ENCODE assay signal across 13 cellular contexts in the genomic region with DNA sequence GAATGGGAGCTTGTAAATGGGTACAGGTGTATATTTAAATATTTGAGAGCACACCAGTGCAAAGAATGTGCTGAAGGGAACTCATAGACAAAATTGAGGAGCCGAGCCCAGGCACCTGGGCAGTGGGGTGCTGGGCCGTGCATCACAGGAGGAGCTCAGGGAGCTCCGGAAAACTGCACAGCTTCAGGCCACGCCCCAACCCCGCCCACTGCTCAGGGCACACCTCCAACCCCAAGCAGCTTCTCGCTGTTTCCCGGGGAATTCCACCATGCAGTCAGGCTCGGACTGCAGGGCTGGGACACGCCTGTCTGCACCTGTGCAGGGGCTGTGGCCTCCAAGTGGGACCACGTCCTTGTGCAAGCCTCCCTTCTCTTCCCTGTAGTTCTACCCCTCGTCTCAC.
DNase-seq lines count a peak whose midpoint lies in the region; ATAC-seq, FAIRE-seq and TF ChIP-seq lines count a peak whose summit lies in the region.
"Had no signal": no experiment of that assay in that cellular context is flagged by ENCODE, and none has a peak within 500 bp of the region (broad histone marks: within the 10 kb centered on the region; RNA-seq: fewer than 3 reads in every experiment).

No MANE protein-coding gene starts in this region.

- peaks cover 67% of the 10 kb centered on the region for H3K36me3 Mint-ChIP-seq in activated naive CD8-positive, alpha-beta T cell treated with anti-CD3 and anti-CD28 coated beads, Interleukin-2, amount 10 ng/mL, durations not matched to agents 7 days and 5 days
- H3K36me3 Mint-ChIP-seq in activated naive CD8-positive, alpha-beta T cell treated with anti-CD3 and anti-CD28 coated beads for 36 hours, result peaks cover 35% of the 10 kb centered on the region

- H3K36me3 ChIP-seq in K562 (ENCODE audit: control insufficient read depth, insufficient read depth, low read length), result no peaks in the 10 kb centered on the region
- H3K36me3 ChIP-seq in kidney (ENCODE audit: control insufficient read depth in 1 of 2, insufficient read depth in 2 of 2, low read length in 2 of 2), result peaks cover 5 to 14% of the 10 kb centered on the region in 2 donors
- no peaks in the 10 kb centered on the region for H3K36me3 ChIP-seq in aorta (ENCODE audit: control insufficient read depth in 1 of 2, insufficient read depth in 2 of 2, low read length in 1 of 2)

- H3K4me3 Mint-ChIP-seq in activated naive CD8-positive, alpha-beta T cell treated with anti-CD3 and anti-CD28 coated beads, Interleukin-2, amount 10 ng/mL, durations not matched to agents 7 days and 5 days, result no peak overlapping the region
- H3K4me3 Mint-ChIP-seq in activated naive CD8-positive, alpha-beta T cell treated with anti-CD3 and anti-CD28 coated beads for 36 hours, result no peak overlapping the region
- H3K4me3 Mint-ChIP-seq: activated naive CD4-positive, alpha-beta T cell treated with anti-CD3 and anti-CD28 coated beads, Interleukin-2, amount 50 U/mL, for 24 hours; CD4-positive, CD25-positive, alpha-beta regulatory T cell; nephron; T-helper 1 cell treated with Interleukin-12 subunit alpha and Interleukin-12 subunit beta and Interleukin-4 antibody, amounts not matched to agents 30 μg/mL and 1 μg/mL, for 36 hours had no signal

- H4K20me1 ChIP-seq in K562 (replicated peaks; ENCODE audit: control insufficient read depth, insufficient read depth, low read length), result no peaks in the 10 kb centered on the region

- H3K4me1 Mint-ChIP-seq in activated naive CD8-positive, alpha-beta T cell treated with anti-CD3 and anti-CD28 coated beads, Interleukin-2, amount 10 ng/mL, durations not matched to agents 7 days and 5 days, result peaks cover 8% of the 10 kb centered on the region
- H3K4me1 Mint-ChIP-seq in activated naive CD8-positive, alpha-beta T cell treated with anti-CD3 and anti-CD28 coated beads for 36 hours, result peaks cover 2% of the 10 kb centered on the region
- H3K4me1 Mint-ChIP-seq: nephron had no signal

- no peak for FAIRE-seq in K562 (lab: Jason Lieb, UNC)
- FAIRE-seq in kidney (lab: Jason Lieb, UNC), result no peak

- no peak for TF ChIP-seq RAD21 in K562 (CRISPR knock-in tag; conservative IDR thresholded peaks at IDR 0.05 in 1 of 2, IDR thresholded peaks at IDR 0.05 in 1 of 2)

- no peak for TF ChIP-seq EP300 in K562 (IDR thresholded peaks at IDR 0.05; ENCODE audit: low read length)

- TF ChIP-seq CTCF in K562 (IDR thresholded peaks at IDR 0.05 in 2 of 3, conservative IDR thresholded peaks at IDR 0.05 in 1 of 3; ENCODE audit: insufficient read depth in 2 of 3, low read depth in 1 of 3, low read length in 3 of 3), result no peak
- no peak for TF ChIP-seq CTCF in kidney (IDR thresholded peaks at IDR 0.05; ENCODE audit: borderline replicate concordance, extremely low read depth, insufficient read depth)

- no peaks in the 10 kb centered on the region for H3K79me2 ChIP-seq in K562 (ENCODE audit: control insufficient read depth, insufficient read depth, low read length)

- intact Hi-C loops in K562 (cut with micrococcal nuclease), result no loop called here
- intact Hi-C loops in kidney (cut with DNase I), result no loop called here
- intact Hi-C loops in aorta (cut with DNase I), result no loop called here

- H3K4me3 ChIP-seq in K562 (no peak overlapping the region), kidney (ENCODE audit: low read length in 2 of 2) (no peak overlapping the region), aorta (ENCODE audit: low read length in 2 of 2) (no peak overlapping the region)

- H3K9me1 ChIP-seq in K562 (ENCODE audit: control insufficient read depth, insufficient read depth, low read length), result no peaks in the 10 kb centered on the region

- no peak overlapping the region for H3K27ac Mint-ChIP-seq in activated naive CD8-positive, alpha-beta T cell treated with anti-CD3 and anti-CD28 coated beads, Interleukin-2, amount 10 ng/mL, durations not matched to agents 7 days and 5 days
- H3K27ac Mint-ChIP-seq in activated naive CD8-positive, alpha-beta T cell treated with anti-CD3 and anti-CD28 coated beads for 36 hours, result no peak overlapping the region
- H3K27ac Mint-ChIP-seq: activated naive CD4-positive, alpha-beta T cell treated with anti-CD3 and anti-CD28 coated beads, Interleukin-2, amount 50 U/mL, for 24 hours; CD4-positive, CD25-positive, alpha-beta regulatory T cell; nephron; T-helper 1 cell treated with Interleukin-12 subunit alpha and Interleukin-12 subunit beta and Interleukin-4 antibody, amounts not matched to agents 30 μg/mL and 1 μg/mL, for 36 hours had no signal

- H3K4me1 ChIP-seq in K562 (replicated peaks in 1 of 2; ENCODE audit: control insufficient read depth in 2 of 2, insufficient read depth in 2 of 2, low read length in 2 of 2) (peaks cover 0 to 11% of the 10 kb centered on the region in 2 experiments; a peak in 2 of 5 replicates), kidney (ENCODE audit: control insufficient read depth in 1 of 2, insufficient read depth in 1 of 2, low read depth in 1 of 2, low read length in 2 of 2) (no peaks in the 10 kb centered on the region), aorta (ENCODE audit: control insufficient read depth in 1 of 2, insufficient read depth in 2 of 2, low read length in 2 of 2) (no peaks in the 10 kb centered on the region)

- ATAC-seq in activated naive CD8-positive, alpha-beta T cell treated with anti-CD3 and anti-CD28 coated beads, Interleukin-2, amount 10 ng/mL, durations not matched to agents 7 days and 5 days (ENCODE audit: low read depth), result no peak
- ATAC-seq in K562, result peak; percentile 90
- ATAC-seq in aorta (ENCODE audit: low FRiP score), result no peak
- ATAC-seq in GM21526 (IDR thresholded peaks at IDR 0.05; ENCODE audit: low FRiP score, unreplicated experiment), result no peak

- no TSS peak for BruUV-seq in K562 (replicated peaks; lab: Mats Ljungman, UMichigan)

- H3K4me2 ChIP-seq in K562 (ENCODE audit: insufficient read depth, low read length), result no peak overlapping the region; the same call in 1 of the 2 replicates

- in situ Hi-C loops in K562 (cut with MboI), result no loop called here

- H3K9me3 Mint-ChIP-seq in activated naive CD8-positive, alpha-beta T cell treated with anti-CD3 and anti-CD28 coated beads, Interleukin-2, amount 10 ng/mL, durations not matched to agents 7 days and 5 days, result peaks cover 3% of the 10 kb centered on the region
- H3K9me3 Mint-ChIP-seq in activated naive CD8-positive, alpha-beta T cell treated with anti-CD3 and anti-CD28 coated beads for 36 hours, result peaks cover 3% of the 10 kb centered on the region
- H3K9me3 Mint-ChIP-seq: activated naive CD4-positive, alpha-beta T cell treated with anti-CD3 and anti-CD28 coated beads, Interleukin-2, amount 50 U/mL, for 24 hours; CD4-positive, CD25-positive, alpha-beta regulatory T cell; nephron; T-helper 1 cell treated with Interleukin-12 subunit alpha and Interleukin-12 subunit beta and Interleukin-4 antibody, amounts not matched to agents 30 μg/mL and 1 μg/mL, for 36 hours had no signal

- no peak for TF ChIP-seq POLR2A in K562 (conservative IDR thresholded peaks at IDR 0.05)

- no peak overlapping the region for H2AFZ ChIP-seq in K562 (ENCODE audit: low read depth, low read length)

- no peak overlapping the region for H3K27ac ChIP-seq in K562 (ENCODE audit: extremely low read depth, low read depth, low read length)
- H3K27ac ChIP-seq in kidney (ENCODE audit: low read depth in 2 of 2, low read length in 2 of 2), result no peak overlapping the region
- no peak overlapping the region for H3K27ac ChIP-seq in aorta (ENCODE audit: low read depth in 1 of 2, low read length in 2 of 2)

- H3K9me3 ChIP-seq in K562 (replicated peaks; ENCODE audit: control insufficient read depth, insufficient read depth, low read depth, low read length), result no peaks in the 10 kb centered on the region
- H3K9me3 ChIP-seq in kidney (ENCODE audit: control insufficient read depth in 1 of 2, low read length in 2 of 2), result no peaks in the 10 kb centered on the region
- no peaks in the 10 kb centered on the region for H3K9me3 ChIP-seq in aorta (ENCODE audit: control insufficient read depth, low read length)

- POLR2A ChIA-PET in activated naive CD8-positive, alpha-beta T cell treated with anti-CD3 and anti-CD28 coated beads, Interleukin-2, amount 10 ng/mL, durations not matched to agents 7 days and 5 days (lab: Charles Lee), result no interaction called here
- POLR2A ChIA-PET in K562 (lab: Yijun Ruan, JAX), result interaction anchor here (0.6 kb wide), 1 partner anchor 518 kb away, joined by 3 read pairs; no protein-coding TSS in a partner anchor

- CTCF ChIA-PET in K562 (lab: Yijun Ruan, JAX; ENCODE audit: low intra/inter-chr PET ratio), result no interaction called here

- WGBS in K562 (ENCODE audit: insufficient coverage, low coverage, missing lambda C conversion rate), result 33% methylated on average over 7 of the region's 11 CpGs
- WGBS in aorta, 2 donors, result 59 to 65% methylated on average over 11 of the region's 11 CpGs

- H3K9ac ChIP-seq in K562 (ENCODE audit: insufficient read depth in 1 of 2, low read depth in 2 of 2, low read length in 2 of 2) (no peak overlapping the region), kidney (ENCODE audit: low read length in 2 of 2) (no peak overlapping the region)

- no peaks in the 10 kb centered on the region for H3K27me3 Mint-ChIP-seq in activated naive CD8-positive, alpha-beta T cell treated with anti-CD3 and anti-CD28 coated beads, Interleukin-2, amount 10 ng/mL, durations not matched to agents 7 days and 5 days
- no peaks in the 10 kb centered on the region for H3K27me3 Mint-ChIP-seq in activated naive CD8-positive, alpha-beta T cell treated with anti-CD3 and anti-CD28 coated beads for 36 hours
- H3K27me3 Mint-ChIP-seq: activated naive CD4-positive, alpha-beta T cell treated with anti-CD3 and anti-CD28 coated beads, Interleukin-2, amount 50 U/mL, for 24 hours; CD4-positive, CD25-positive, alpha-beta regulatory T cell had no signal

- no peaks in the 10 kb centered on the region for H3K27me3 ChIP-seq in K562 (ENCODE audit: control insufficient read depth in 2 of 2, insufficient read depth in 2 of 2, low read length in 2 of 2)
- no peaks in the 10 kb centered on the region for H3K27me3 ChIP-seq in aorta (ENCODE audit: control insufficient read depth in 1 of 2, insufficient read depth in 2 of 2, low read length in 1 of 2)

- peak; percentile 8 for DNase-seq in activated naive CD8-positive, alpha-beta T cell treated with anti-CD3 and anti-CD28 coated beads, Interleukin-2, amount 10 ng/mL, durations not matched to agents 7 days and 5 days
- no peak for DNase-seq in activated naive CD8-positive, alpha-beta T cell treated with anti-CD3 and anti-CD28 coated beads for 36 hours
- DNase-seq in K562 (ENCODE audit: extremely low read depth in 1 of 4, low spot score in 3 of 4), result peak; percentile 41 to 58 (median 50)
- DNase-seq in kidney, result peak; percentile 75
- DNase-seq in aorta, result peak; percentile 38 to 75
- DNase-seq in DMS79 treated with DMSO at 0.1 percent for 48 hours (lab: John Stamatoyannopoulos, UW), result no peak
- DNase-seq in NCI-H2029 treated with DMSO at 0.1 percent for 48 hours (lab: John Stamatoyannopoulos, UW), result no peak
- DNase-seq: CD4-positive, CD25-positive, alpha-beta regulatory T cell; NCI-H1092 had no signal

TF ChIP-seq in K562, 482 proteins besides CTCF, POLR2A, EP300 and RAD21 (continues in another document):
- TF ChIP-seq ETV6 (IDR thresholded peaks at IDR 0.05; ENCODE audit: borderline replicate concordance in 1 of 2, low read depth in 2 of 2, low read length in 1 of 2), result no peak
- no peak for TF ChIP-seq ETV6 (CRISPR knock-in tag; IDR thresholded peaks at IDR 0.05; ENCODE audit: borderline replicate concordance)
- no peak for TF ChIP-seq BRCA1 (IDR thresholded peaks at IDR 0.05)
- no peak for TF ChIP-seq BRCA1 (CRISPR knock-in tag; IDR thresholded peaks at IDR 0.05)

Comparison
In these comparisons a context has a peak if more than half of its experiments do, and no peak if none do; other contexts are left out.
1. DNase-seq: peak in activated naive CD8-positive, alpha-beta T cell treated with anti-CD3 and anti-CD28 coated beads, Interleukin-2, amount 10 ng/mL, durations not matched to agents 7 days and 5 days (single experiment), K562 (4 of 4), kidney (single experiment) and aorta (2 of 2); none in activated naive CD8-positive, alpha-beta T cell treated with anti-CD3 and anti-CD28 coated beads for 36 hours (single experiment), DMS79 treated with DMSO at 0.1 percent for 48 hours (single experiment) and NCI-H2029 treated with DMSO at 0.1 percent for 48 hours (single experiment).